Comparison of ENCODE assay signal across 9 cellular contexts in genomic region chr9:37938121-37938906, GRCh38. TPM values are rescaled to one million over a fixed set of nuclear protein-coding genes. Genes with fewer than 3 reads are reported as not detected.
DNase-seq lines count a peak whose midpoint lies in the region; ATAC-seq and TF ChIP-seq lines count a peak whose summit lies in the region.
"Had no signal": no experiment of that assay in that cellular context is flagged by ENCODE, and none has a peak within 500 bp of the region (broad histone marks: within the 10 kb centered on the region; RNA-seq: fewer than 3 reads in every experiment).

No MANE protein-coding gene starts in this region.

- H3K27ac ChIP-seq in Panc1 (ENCODE audit: low read length): peak overlapping the region; percentile 25
- peak overlapping the region; percentile 16 to 43 (median 38) for H3K27ac ChIP-seq in esophagus squamous epithelium
- no peak overlapping the region for H3K27ac ChIP-seq in CD8-positive, alpha-beta memory T cell (ENCODE audit: low read depth, low read length)

- POLR2A ChIA-PET in Panc1 (lab: Charles Lee): no interaction called here
- POLR2A ChIA-PET in CD8-positive, alpha-beta memory T cell (lab: Charles Lee): no interaction called here

- 25 to 27% methylated on average over 15 to 22 of the region's 22 CpGs for WGBS in esophagus squamous epithelium, 2 donors

- peaks cover 5 to 7% of the 10 kb centered on the region in 2 donors for H3K27me3 Mint-ChIP-seq in CD8-positive, alpha-beta memory T cell

- H3K27ac Mint-ChIP-seq in CD8-positive, alpha-beta memory T cell: no peak overlapping the region
- no peak overlapping the region for H3K27ac Mint-ChIP-seq in activated naive CD4-positive, alpha-beta T cell treated with anti-CD3 and anti-CD28 coated beads, Interleukin-2, amount 50 U/mL, for 72 hours
- H3K27ac Mint-ChIP-seq: stimulated activated naive B cell treated with anti-CD40 and anti-IgM and Interleukin-4, amounts not matched to agents 10 μg/mL and 1 μg/mL and 100 μg/mL, for 72 hours had no signal

- H3K27me3 ChIP-seq in Panc1 (ENCODE audit: control insufficient read depth, insufficient read depth, low read length) (no peaks in the 10 kb centered on the region), esophagus squamous epithelium (no peaks in the 10 kb centered on the region)
- H3K27me3 ChIP-seq in CD8-positive, alpha-beta memory T cell (ENCODE audit: insufficient read depth, low read length, poor library complexity, severe bottlenecking): no peaks in the 10 kb centered on the region

- CTCF ChIA-PET in Panc1 (lab: Charles Lee): no interaction called here
- CTCF ChIA-PET in CD8-positive, alpha-beta memory T cell (lab: Charles Lee): interaction anchor here (1.2 kb wide), 1 partner anchor 24 kb away, joined by 4 read pairs; no protein-coding TSS in a partner anchor

- H3K4me1 ChIP-seq in Panc1 (ENCODE audit: control insufficient read depth, insufficient read depth, low read length) (peaks cover 46% of the 10 kb centered on the region), esophagus squamous epithelium (peaks cover 3 to 44% (median 25%) of the 10 kb centered on the region in 3 donors), mucosa of descending colon (ENCODE audit: low read depth) (no peaks in the 10 kb centered on the region)
- no peaks in the 10 kb centered on the region for H3K4me1 ChIP-seq in CD8-positive, alpha-beta memory T cell (ENCODE audit: insufficient read depth, low read length)

- H3K36me3 ChIP-seq in Panc1 (ENCODE audit: control insufficient read depth, insufficient read depth, low read length) (peaks cover 2% of the 10 kb centered on the region), esophagus squamous epithelium (peaks cover 0 to 41% (median 0%) of the 10 kb centered on the region in 3 donors), mucosa of descending colon (ENCODE audit: low read depth) (no peaks in the 10 kb centered on the region)
- no peaks in the 10 kb centered on the region for H3K36me3 ChIP-seq in CD8-positive, alpha-beta memory T cell (ENCODE audit: insufficient read depth, low read length)

- TF ChIP-seq POLR2A in esophagus squamous epithelium (IDR thresholded peaks at IDR 0.05): no peak

- H3K4me3 ChIP-seq in Panc1 (ENCODE audit: low read depth in 2 of 2, low read length in 2 of 2) (no peak overlapping the region), esophagus squamous epithelium (peak overlapping the region in 1 of 4 donors; percentile 12), mucosa of descending colon (no peak overlapping the region)
- H3K4me3 ChIP-seq in CD8-positive, alpha-beta memory T cell (ENCODE audit: low read length): no peak overlapping the region

- H3K9me3 Mint-ChIP-seq in CD8-positive, alpha-beta memory T cell: no peaks in the 10 kb centered on the region
- H3K9me3 Mint-ChIP-seq in activated naive CD4-positive, alpha-beta T cell treated with anti-CD3 and anti-CD28 coated beads, Interleukin-2, amount 50 U/mL, for 72 hours: no peaks in the 10 kb centered on the region
- H3K9me3 Mint-ChIP-seq: stimulated activated naive B cell treated with anti-CD40 and anti-IgM and Interleukin-4, amounts not matched to agents 10 μg/mL and 1 μg/mL and 100 μg/mL, for 72 hours had no signal

- intact Hi-C loops in Panc1 (cut with micrococcal nuclease; ENCODE audit: unreplicated experiment): loop anchor here (10.0 kb wide), 1 partner anchor 126 kb away; the partner anchor contains the start of gene SHB
- intact Hi-C loops in esophagus squamous epithelium (cut with DNase I): no loop called here
- intact Hi-C loops in mucosa of descending colon (cut with DNase I, micrococcal nuclease): no loop called here

- no peaks in the 10 kb centered on the region for H3K36me3 Mint-ChIP-seq in CD8-positive, alpha-beta memory T cell
- no peaks in the 10 kb centered on the region for H3K36me3 Mint-ChIP-seq in activated naive CD4-positive, alpha-beta T cell treated with anti-CD3 and anti-CD28 coated beads, Interleukin-2, amount 50 U/mL, for 72 hours
- H3K36me3 Mint-ChIP-seq: stimulated activated naive B cell treated with anti-CD40 and anti-IgM and Interleukin-4, amounts not matched to agents 10 μg/mL and 1 μg/mL and 100 μg/mL, for 72 hours had no signal

- no peaks in the 10 kb centered on the region for H3K9me3 ChIP-seq in Panc1 (ENCODE audit: control insufficient read depth, insufficient read depth, low read depth, low read length)
- no peaks in the 10 kb centered on the region for H3K9me3 ChIP-seq in esophagus squamous epithelium
- H3K9me3 ChIP-seq in mucosa of descending colon: no peaks in the 10 kb centered on the region
- H3K9me3 ChIP-seq in CD8-positive, alpha-beta memory T cell (ENCODE audit: low read length): no peaks in the 10 kb centered on the region

- TF ChIP-seq CTCF in Panc1 (IDR thresholded peaks at IDR 0.05) (no peak), esophagus squamous epithelium (IDR thresholded peaks at IDR 0.05) (no peak), mucosa of descending colon (IDR thresholded peaks at IDR 0.05) (no peak), GM20000 (IDR thresholded peaks at IDR 0.05; ENCODE audit: extremely low read depth, missing control alignments) (no peak)

- no peaks in the 10 kb centered on the region for H3K4me1 Mint-ChIP-seq in CD8-positive, alpha-beta memory T cell
- H3K4me1 Mint-ChIP-seq: stimulated activated naive B cell treated with anti-CD40 and anti-IgM and Interleukin-4, amounts not matched to agents 10 μg/mL and 1 μg/mL and 100 μg/mL, for 72 hours had no signal

- in situ Hi-C loops in Panc1 (cut with HindIII; ENCODE audit: low pct_unique_long_range_greater_than_20kb, low sequenced_read_pairs): no loop called here

- no peak overlapping the region for H3K4me3 Mint-ChIP-seq in CD8-positive, alpha-beta memory T cell
- H3K4me3 Mint-ChIP-seq: stimulated activated naive B cell treated with anti-CD40 and anti-IgM and Interleukin-4, amounts not matched to agents 10 μg/mL and 1 μg/mL and 100 μg/mL, for 72 hours had no signal

- DNase-seq in Ammon's horn (ENCODE audit: low spot score): peak; percentile 55
- DNase-seq in Panc1 (ENCODE audit: low read depth, low spot score): no peak
- no peak for DNase-seq in esophagus squamous epithelium (lab: John Stamatoyannopoulos, UW)
- DNase-seq in mucosa of descending colon: no peak
- no peak for DNase-seq in stimulated activated CD4-positive, alpha-beta T cell treated with anti-CD3 and anti-CD28 coated beads, Interleukin-4, amount 100 ng/mL, for 24 hours
- no peak for DNase-seq in GM20000 (ENCODE audit: low spot score)
- no peak for DNase-seq in CD8-positive, alpha-beta memory T cell
- no peak for DNase-seq in activated naive CD4-positive, alpha-beta T cell treated with anti-CD3 and anti-CD28 coated beads, Interleukin-2, amount 50 U/mL, for 72 hours (ENCODE audit: low spot score in 2 of 2)
- DNase-seq: stimulated activated naive B cell treated with anti-CD40 and anti-IgM and Interleukin-4, amounts not matched to agents 10 μg/mL and 1 μg/mL and 100 μg/mL, for 72 hours had no signal

- BruUV-seq in Panc1 (replicated peaks; lab: Mats Ljungman, UMichigan): no TSS peak

- ATAC-seq in Panc1 (peak; percentile 76), mucosa of descending colon (peak; percentile 12)
- ATAC-seq in activated naive CD4-positive, alpha-beta T cell treated with anti-CD3 and anti-CD28 coated beads, Interleukin-2, amount 50 U/mL, for 72 hours: no peak
- ATAC-seq: stimulated activated naive B cell treated with anti-CD40 and anti-IgM and Interleukin-4, amounts not matched to agents 10 μg/mL and 1 μg/mL and 100 μg/mL, for 72 hours had no signal

RNA-seq across cellular contexts. Expression of gene SLC25A51, which starts 34.4 kb away (rescaled TPM):
- total RNA-seq in Panc1 (2021; ENCODE audit: unreplicated experiment) (23.4 TPM), esophagus squamous epithelium (10 to 100 TPM; 18.2 to 30.3 (median 20.3) TPM), mucosa of descending colon (10 to 100 TPM; 20.6 to 32.2 (median 22.4) TPM)
- 5.9 TPM for polyA plus RNA-seq in Panc1 (2012; ENCODE audit: insufficient read length)
- total RNA-seq in CD8-positive, alpha-beta memory T cell: 10 to 100 TPM; 38.5 to 39.8 TPM
- 12.9 TPM for polyA plus RNA-seq in CD8-positive, alpha-beta memory T cell
- 10 to 100 TPM; 20.2 to 24.5 TPM for total RNA-seq in activated naive CD4-positive, alpha-beta T cell treated with anti-CD3 and anti-CD28 coated beads, Interleukin-2, amount 50 U/mL, for 72 hours

Comparison
In these comparisons a context has a peak if more than half of its experiments do, and no peak if none do; other contexts are left out.
1. ATAC-seq: peak in Panc1 (single experiment) and mucosa of descending colon (single experiment); none in activated naive CD4-positive, alpha-beta T cell treated with anti-CD3 and anti-CD28 coated beads, Interleukin-2, amount 50 U/mL, for 72 hours (0 of 2).